ENCODE assay signal across 1 cellular context in the genomic region with DNA sequence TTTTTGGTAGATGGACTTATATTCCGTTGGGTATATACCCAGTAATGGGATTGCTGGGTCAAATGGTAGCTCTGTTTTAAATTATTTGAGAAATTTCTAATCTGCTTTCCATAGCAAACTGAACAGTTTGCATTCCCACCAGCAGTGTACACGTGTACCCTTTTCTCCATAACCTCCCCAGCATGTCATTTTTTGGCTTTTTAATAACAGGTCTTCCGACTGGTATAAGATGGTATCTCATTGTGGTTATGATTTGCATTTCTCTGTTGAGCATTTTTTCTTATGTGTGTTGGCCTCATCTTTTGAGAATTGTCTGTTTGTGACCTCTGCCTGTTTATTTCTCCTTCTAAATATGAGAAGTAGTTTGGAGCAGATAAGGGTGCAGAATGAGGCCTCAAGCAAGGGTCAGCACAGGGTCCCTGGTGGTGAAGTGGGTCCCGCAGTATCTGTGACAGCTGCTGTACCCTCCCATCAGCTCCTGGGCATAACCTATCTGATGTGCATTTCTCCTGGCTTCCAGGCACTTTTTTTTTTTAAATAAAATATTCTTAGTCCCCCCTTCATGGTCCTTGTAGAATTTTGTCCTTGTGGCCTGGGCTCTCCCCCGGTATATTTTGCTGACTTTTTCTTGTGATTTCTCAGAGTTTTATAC.
A peak's percentile ranks its signal among the peaks of the same experiment; 100 is the strongest.
TF ChIP-seq lines count a peak whose summit lies in the region.

No MANE protein-coding gene starts in this region.

TF ChIP-seq in K562, 482 proteins besides CTCF, POLR2A, EP300 and RAD21 (continued from another document):
- peak; percentile 34; the same call in 1 of the 2 replicates for TF ChIP-seq L3MBTL2 (IDR thresholded peaks at IDR 0.05)
- TF ChIP-seq, protein P1, sequence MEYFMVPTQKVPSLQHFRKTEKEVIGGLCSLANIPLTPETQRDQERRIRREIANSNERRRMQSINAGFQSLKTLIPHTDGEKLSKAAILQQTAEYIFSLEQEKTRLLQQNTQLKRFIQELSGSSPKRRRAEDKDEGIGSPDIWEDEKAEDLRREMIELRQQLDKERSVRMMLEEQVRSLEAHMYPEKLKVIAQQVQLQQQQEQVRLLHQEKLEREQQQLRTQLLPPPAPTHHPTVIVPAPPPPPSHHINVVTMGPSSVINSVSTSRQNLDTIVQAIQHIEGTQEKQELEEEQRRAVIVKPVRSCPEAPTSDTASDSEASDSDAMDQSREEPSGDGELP (CRISPR knock-in tag; IDR thresholded peaks at IDR 0.05; ENCODE audit: borderline replicate concordance) = no peak
- peak; percentile 51; the same call in 1 of the 2 replicates for TF ChIP-seq POLR2AphosphoS5 (IDR thresholded peaks at IDR 0.05; ENCODE audit: control insufficient read depth, insufficient read depth, low read depth, low read length)
- TF ChIP-seq TAF7 (tag; IDR thresholded peaks at IDR 0.05) = no peak
- TF ChIP-seq RBM25 (IDR thresholded peaks at IDR 0.05; ENCODE audit: low read depth, low read length, severe bottlenecking) = peak; percentile 72
- TF ChIP-seq CHD2 (IDR thresholded peaks at IDR 0.05; ENCODE audit: low read depth, low read length) = no peak
- TF ChIP-seq NBN (IDR thresholded peaks at IDR 0.05; ENCODE audit: low read depth) = 0 out of 2 replicates have a peak, but pooled peaks have one; percentile 37
